In the genomic region with DNA sequence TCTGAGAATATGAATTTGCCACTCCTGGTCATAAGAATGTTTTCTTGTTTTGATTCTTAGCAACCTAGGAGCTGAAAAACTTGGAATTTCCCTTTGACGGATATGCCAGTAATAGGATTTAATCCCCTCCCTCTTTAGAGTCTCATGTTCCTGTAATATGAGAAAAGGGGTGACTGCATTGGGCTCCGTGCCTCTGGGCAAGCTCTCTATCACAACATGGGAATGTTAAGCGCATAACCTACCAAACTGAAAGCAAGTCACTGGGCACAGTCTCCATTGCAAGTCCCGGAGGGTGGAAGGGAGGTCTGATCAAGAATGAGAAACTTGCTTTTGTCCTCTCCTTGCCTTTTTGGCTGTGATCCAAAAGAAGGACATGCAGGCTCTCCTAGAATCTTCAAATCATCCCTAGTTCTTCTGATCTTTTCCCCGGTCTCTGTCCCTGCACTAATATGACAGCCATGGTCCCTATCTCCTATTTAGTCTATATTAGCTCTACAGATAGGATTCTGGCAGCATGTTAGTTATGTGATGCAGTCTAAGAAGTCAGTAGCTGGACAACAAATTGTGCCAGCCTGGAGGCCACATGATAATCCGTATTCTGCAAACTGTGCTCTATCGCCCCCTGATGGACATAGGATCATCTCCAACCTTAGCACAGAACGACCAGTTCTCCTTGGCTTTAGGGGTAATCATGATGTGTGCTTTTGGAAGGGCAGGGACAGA, we compare ENCODE assay signal across 1 cellular context.
A peak's percentile ranks its signal among the peaks of the same experiment; 100 is the strongest.
TF ChIP-seq lines count a peak whose summit lies in the region.

No MANE protein-coding gene starts in this region.

TF ChIP-seq in K562, 482 proteins besides CTCF, POLR2A, EP300 and RAD21 (continued from another document and continues in another):
- TF ChIP-seq, protein P1, sequence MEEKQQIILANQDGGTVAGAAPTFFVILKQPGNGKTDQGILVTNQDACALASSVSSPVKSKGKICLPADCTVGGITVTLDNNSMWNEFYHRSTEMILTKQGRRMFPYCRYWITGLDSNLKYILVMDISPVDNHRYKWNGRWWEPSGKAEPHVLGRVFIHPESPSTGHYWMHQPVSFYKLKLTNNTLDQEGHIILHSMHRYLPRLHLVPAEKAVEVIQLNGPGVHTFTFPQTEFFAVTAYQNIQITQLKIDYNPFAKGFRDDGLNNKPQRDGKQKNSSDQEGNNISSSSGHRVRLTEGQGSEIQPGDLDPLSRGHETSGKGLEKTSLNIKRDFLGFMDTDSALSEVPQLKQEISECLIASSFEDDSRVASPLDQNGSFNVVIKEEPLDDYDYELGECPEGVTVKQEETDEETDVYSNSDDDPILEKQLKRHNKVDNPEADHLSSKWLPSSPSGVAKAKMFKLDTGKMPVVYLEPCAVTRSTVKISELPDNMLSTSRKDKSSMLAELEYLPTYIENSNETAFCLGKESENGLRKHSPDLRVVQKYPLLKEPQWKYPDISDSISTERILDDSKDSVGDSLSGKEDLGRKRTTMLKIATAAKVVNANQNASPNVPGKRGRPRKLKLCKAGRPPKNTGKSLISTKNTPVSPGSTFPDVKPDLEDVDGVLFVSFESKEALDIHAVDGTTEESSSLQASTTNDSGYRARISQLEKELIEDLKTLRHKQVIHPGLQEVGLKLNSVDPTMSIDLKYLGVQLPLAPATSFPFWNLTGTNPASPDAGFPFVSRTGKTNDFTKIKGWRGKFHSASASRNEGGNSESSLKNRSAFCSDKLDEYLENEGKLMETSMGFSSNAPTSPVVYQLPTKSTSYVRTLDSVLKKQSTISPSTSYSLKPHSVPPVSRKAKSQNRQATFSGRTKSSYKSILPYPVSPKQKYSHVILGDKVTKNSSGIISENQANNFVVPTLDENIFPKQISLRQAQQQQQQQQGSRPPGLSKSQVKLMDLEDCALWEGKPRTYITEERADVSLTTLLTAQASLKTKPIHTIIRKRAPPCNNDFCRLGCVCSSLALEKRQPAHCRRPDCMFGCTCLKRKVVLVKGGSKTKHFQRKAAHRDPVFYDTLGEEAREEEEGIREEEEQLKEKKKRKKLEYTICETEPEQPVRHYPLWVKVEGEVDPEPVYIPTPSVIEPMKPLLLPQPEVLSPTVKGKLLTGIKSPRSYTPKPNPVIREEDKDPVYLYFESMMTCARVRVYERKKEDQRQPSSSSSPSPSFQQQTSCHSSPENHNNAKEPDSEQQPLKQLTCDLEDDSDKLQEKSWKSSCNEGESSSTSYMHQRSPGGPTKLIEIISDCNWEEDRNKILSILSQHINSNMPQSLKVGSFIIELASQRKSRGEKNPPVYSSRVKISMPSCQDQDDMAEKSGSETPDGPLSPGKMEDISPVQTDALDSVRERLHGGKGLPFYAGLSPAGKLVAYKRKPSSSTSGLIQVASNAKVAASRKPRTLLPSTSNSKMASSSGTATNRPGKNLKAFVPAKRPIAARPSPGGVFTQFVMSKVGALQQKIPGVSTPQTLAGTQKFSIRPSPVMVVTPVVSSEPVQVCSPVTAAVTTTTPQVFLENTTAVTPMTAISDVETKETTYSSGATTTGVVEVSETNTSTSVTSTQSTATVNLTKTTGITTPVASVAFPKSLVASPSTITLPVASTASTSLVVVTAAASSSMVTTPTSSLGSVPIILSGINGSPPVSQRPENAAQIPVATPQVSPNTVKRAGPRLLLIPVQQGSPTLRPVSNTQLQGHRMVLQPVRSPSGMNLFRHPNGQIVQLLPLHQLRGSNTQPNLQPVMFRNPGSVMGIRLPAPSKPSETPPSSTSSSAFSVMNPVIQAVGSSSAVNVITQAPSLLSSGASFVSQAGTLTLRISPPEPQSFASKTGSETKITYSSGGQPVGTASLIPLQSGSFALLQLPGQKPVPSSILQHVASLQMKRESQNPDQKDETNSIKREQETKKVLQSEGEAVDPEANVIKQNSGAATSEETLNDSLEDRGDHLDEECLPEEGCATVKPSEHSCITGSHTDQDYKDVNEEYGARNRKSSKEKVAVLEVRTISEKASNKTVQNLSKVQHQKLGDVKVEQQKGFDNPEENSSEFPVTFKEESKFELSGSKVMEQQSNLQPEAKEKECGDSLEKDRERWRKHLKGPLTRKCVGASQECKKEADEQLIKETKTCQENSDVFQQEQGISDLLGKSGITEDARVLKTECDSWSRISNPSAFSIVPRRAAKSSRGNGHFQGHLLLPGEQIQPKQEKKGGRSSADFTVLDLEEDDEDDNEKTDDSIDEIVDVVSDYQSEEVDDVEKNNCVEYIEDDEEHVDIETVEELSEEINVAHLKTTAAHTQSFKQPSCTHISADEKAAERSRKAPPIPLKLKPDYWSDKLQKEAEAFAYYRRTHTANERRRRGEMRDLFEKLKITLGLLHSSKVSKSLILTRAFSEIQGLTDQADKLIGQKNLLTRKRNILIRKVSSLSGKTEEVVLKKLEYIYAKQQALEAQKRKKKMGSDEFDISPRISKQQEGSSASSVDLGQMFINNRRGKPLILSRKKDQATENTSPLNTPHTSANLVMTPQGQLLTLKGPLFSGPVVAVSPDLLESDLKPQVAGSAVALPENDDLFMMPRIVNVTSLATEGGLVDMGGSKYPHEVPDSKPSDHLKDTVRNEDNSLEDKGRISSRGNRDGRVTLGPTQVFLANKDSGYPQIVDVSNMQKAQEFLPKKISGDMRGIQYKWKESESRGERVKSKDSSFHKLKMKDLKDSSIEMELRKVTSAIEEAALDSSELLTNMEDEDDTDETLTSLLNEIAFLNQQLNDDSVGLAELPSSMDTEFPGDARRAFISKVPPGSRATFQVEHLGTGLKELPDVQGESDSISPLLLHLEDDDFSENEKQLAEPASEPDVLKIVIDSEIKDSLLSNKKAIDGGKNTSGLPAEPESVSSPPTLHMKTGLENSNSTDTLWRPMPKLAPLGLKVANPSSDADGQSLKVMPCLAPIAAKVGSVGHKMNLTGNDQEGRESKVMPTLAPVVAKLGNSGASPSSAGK (IDR thresholded peaks at IDR 0.05), result peak; percentile 60
- TF ChIP-seq, protein P2, sequence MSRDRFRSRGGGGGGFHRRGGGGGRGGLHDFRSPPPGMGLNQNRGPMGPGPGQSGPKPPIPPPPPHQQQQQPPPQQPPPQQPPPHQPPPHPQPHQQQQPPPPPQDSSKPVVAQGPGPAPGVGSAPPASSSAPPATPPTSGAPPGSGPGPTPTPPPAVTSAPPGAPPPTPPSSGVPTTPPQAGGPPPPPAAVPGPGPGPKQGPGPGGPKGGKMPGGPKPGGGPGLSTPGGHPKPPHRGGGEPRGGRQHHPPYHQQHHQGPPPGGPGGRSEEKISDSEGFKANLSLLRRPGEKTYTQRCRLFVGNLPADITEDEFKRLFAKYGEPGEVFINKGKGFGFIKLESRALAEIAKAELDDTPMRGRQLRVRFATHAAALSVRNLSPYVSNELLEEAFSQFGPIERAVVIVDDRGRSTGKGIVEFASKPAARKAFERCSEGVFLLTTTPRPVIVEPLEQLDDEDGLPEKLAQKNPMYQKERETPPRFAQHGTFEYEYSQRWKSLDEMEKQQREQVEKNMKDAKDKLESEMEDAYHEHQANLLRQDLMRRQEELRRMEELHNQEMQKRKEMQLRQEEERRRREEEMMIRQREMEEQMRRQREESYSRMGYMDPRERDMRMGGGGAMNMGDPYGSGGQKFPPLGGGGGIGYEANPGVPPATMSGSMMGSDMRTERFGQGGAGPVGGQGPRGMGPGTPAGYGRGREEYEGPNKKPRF (IDR thresholded peaks at IDR 0.05; ENCODE audit: low read depth, low read length), result no peak
- TF ChIP-seq, protein P3, sequence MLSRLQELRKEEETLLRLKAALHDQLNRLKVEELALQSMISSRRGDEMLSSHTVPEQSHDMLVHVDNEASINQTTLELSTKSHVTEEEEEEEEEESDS (CRISPR knock-in tag; IDR thresholded peaks at IDR 0.05), result no peak
- no peak for TF ChIP-seq MAZ (CRISPR knock-in tag; conservative IDR thresholded peaks at IDR 0.05 in 1 of 2, IDR thresholded peaks at IDR 0.05 in 1 of 2)
- TF ChIP-seq TRIM28 (IDR thresholded peaks at IDR 0.05), result 0 out of 2 replicates have a peak, but pooled peaks have one; percentile 28
- no peak for TF ChIP-seq CBX2 (IDR thresholded peaks at IDR 0.05; ENCODE audit: insufficient read depth, low read length, poor library complexity, severe bottlenecking)
- TF ChIP-seq, protein P4, sequence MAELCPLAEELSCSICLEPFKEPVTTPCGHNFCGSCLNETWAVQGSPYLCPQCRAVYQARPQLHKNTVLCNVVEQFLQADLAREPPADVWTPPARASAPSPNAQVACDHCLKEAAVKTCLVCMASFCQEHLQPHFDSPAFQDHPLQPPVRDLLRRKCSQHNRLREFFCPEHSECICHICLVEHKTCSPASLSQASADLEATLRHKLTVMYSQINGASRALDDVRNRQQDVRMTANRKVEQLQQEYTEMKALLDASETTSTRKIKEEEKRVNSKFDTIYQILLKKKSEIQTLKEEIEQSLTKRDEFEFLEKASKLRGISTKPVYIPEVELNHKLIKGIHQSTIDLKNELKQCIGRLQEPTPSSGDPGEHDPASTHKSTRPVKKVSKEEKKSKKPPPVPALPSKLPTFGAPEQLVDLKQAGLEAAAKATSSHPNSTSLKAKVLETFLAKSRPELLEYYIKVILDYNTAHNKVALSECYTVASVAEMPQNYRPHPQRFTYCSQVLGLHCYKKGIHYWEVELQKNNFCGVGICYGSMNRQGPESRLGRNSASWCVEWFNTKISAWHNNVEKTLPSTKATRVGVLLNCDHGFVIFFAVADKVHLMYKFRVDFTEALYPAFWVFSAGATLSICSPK (IDR thresholded peaks at IDR 0.05; ENCODE audit: borderline replicate concordance), result no peak
- TF ChIP-seq, protein P5, sequence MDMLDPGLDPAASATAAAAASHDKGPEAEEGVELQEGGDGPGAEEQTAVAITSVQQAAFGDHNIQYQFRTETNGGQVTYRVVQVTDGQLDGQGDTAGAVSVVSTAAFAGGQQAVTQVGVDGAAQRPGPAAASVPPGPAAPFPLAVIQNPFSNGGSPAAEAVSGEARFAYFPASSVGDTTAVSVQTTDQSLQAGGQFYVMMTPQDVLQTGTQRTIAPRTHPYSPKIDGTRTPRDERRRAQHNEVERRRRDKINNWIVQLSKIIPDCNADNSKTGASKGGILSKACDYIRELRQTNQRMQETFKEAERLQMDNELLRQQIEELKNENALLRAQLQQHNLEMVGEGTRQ (CRISPR knock-in tag; IDR thresholded peaks at IDR 0.05), result no peak
- TF ChIP-seq NBN (IDR thresholded peaks at IDR 0.05; ENCODE audit: low read depth), result no peak
- TF ChIP-seq, protein P6, sequence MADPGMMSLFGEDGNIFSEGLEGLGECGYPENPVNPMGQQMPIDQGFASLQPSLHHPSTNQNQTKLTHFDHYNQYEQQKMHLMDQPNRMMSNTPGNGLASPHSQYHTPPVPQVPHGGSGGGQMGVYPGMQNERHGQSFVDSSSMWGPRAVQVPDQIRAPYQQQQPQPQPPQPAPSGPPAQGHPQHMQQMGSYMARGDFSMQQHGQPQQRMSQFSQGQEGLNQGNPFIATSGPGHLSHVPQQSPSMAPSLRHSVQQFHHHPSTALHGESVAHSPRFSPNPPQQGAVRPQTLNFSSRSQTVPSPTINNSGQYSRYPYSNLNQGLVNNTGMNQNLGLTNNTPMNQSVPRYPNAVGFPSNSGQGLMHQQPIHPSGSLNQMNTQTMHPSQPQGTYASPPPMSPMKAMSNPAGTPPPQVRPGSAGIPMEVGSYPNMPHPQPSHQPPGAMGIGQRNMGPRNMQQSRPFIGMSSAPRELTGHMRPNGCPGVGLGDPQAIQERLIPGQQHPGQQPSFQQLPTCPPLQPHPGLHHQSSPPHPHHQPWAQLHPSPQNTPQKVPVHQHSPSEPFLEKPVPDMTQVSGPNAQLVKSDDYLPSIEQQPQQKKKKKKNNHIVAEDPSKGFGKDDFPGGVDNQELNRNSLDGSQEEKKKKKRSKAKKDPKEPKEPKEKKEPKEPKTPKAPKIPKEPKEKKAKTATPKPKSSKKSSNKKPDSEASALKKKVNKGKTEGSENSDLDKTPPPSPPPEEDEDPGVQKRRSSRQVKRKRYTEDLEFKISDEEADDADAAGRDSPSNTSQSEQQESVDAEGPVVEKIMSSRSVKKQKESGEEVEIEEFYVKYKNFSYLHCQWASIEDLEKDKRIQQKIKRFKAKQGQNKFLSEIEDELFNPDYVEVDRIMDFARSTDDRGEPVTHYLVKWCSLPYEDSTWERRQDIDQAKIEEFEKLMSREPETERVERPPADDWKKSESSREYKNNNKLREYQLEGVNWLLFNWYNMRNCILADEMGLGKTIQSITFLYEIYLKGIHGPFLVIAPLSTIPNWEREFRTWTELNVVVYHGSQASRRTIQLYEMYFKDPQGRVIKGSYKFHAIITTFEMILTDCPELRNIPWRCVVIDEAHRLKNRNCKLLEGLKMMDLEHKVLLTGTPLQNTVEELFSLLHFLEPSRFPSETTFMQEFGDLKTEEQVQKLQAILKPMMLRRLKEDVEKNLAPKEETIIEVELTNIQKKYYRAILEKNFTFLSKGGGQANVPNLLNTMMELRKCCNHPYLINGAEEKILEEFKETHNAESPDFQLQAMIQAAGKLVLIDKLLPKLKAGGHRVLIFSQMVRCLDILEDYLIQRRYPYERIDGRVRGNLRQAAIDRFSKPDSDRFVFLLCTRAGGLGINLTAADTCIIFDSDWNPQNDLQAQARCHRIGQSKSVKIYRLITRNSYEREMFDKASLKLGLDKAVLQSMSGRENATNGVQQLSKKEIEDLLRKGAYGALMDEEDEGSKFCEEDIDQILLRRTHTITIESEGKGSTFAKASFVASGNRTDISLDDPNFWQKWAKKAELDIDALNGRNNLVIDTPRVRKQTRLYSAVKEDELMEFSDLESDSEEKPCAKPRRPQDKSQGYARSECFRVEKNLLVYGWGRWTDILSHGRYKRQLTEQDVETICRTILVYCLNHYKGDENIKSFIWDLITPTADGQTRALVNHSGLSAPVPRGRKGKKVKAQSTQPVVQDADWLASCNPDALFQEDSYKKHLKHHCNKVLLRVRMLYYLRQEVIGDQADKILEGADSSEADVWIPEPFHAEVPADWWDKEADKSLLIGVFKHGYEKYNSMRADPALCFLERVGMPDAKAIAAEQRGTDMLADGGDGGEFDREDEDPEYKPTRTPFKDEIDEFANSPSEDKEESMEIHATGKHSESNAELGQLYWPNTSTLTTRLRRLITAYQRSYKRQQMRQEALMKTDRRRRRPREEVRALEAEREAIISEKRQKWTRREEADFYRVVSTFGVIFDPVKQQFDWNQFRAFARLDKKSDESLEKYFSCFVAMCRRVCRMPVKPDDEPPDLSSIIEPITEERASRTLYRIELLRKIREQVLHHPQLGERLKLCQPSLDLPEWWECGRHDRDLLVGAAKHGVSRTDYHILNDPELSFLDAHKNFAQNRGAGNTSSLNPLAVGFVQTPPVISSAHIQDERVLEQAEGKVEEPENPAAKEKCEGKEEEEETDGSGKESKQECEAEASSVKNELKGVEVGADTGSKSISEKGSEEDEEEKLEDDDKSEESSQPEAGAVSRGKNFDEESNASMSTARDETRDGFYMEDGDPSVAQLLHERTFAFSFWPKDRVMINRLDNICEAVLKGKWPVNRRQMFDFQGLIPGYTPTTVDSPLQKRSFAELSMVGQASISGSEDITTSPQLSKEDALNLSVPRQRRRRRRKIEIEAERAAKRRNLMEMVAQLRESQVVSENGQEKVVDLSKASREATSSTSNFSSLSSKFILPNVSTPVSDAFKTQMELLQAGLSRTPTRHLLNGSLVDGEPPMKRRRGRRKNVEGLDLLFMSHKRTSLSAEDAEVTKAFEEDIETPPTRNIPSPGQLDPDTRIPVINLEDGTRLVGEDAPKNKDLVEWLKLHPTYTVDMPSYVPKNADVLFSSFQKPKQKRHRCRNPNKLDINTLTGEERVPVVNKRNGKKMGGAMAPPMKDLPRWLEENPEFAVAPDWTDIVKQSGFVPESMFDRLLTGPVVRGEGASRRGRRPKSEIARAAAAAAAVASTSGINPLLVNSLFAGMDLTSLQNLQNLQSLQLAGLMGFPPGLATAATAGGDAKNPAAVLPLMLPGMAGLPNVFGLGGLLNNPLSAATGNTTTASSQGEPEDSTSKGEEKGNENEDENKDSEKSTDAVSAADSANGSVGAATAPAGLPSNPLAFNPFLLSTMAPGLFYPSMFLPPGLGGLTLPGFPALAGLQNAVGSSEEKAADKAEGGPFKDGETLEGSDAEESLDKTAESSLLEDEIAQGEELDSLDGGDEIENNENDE (IDR thresholded peaks at IDR 0.05; ENCODE audit: low read depth, low read length), result no peak
- no peak for TF ChIP-seq HMG20A (CRISPR knock-in tag; conservative IDR thresholded peaks at IDR 0.05)
